ENCODE assay signal across 10 cellular contexts in the genomic region with DNA sequence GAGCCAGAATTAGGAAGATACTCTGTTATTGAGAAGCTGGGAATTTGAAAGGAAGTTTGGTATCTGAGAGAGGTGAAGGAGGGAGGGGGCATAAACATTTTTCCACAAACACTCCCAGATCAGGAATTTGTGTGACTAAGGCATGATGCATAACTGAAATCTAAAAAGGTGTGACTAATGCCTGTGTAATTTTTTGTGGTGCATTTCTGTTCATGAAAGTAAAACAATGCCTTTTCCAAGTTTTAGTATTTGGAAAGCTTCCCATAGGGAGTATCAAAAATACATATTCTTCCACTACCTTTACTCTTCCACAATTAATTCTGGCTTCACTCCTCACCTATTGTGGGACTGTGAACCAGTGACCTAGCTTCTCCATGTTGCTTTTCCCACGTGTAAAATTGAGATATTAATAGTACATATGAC. TPM values are rescaled to one million over a fixed set of nuclear protein-coding genes. Genes with fewer than 3 reads are reported as not detected.
DNase-seq lines count a peak whose midpoint lies in the region; ATAC-seq and TF ChIP-seq lines count a peak whose summit lies in the region.
"Had no signal": no experiment of that assay in that cellular context is flagged by ENCODE, and none has a peak within 500 bp of the region (broad histone marks: within the 10 kb centered on the region; RNA-seq: fewer than 3 reads in every experiment).

No MANE protein-coding gene starts in this region.

- no peaks in the 10 kb centered on the region for H3F3A ChIP-seq in MM.1S (ENCODE audit: insufficient read depth, low read length)

- ATAC-seq in RWPE2 (ENCODE audit: low read depth) (peak; percentile 83), HG03097 (IDR thresholded peaks at IDR 0.05; ENCODE audit: low FRiP score, unreplicated experiment) (no peak), HG03108 (IDR thresholded peaks at IDR 0.05; ENCODE audit: unreplicated experiment) (no peak)

- H3K27ac ChIP-seq in RWPE2 (ENCODE audit: poor library complexity, severe bottlenecking), result peak overlapping the region; percentile 98
- H3K27ac ChIP-seq in fibroblast of lung (ENCODE audit: insufficient read depth, low read length), result peak overlapping the region; percentile 69
- H3K27ac ChIP-seq in MM.1S (ENCODE audit: low read length), result no peak overlapping the region

- H3K4me3 ChIP-seq in RWPE2 (ENCODE audit: severe bottlenecking) (no peak overlapping the region), fibroblast of lung (replicated peaks in 1 of 4; ENCODE audit: control extremely low read depth in 1 of 4, insufficient read depth in 1 of 4, low read depth in 3 of 4, low read length in 4 of 4) (no peak overlapping the region), MM.1S (ENCODE audit: low read length) (no peak overlapping the region)

- H3K79me2 ChIP-seq in fibroblast of lung (ENCODE audit: control insufficient read depth, insufficient read depth, low read length), result no peaks in the 10 kb centered on the region
- no peaks in the 10 kb centered on the region for H3K79me2 ChIP-seq in MM.1S (ENCODE audit: low read length)

- no peaks in the 10 kb centered on the region for H4K20me1 ChIP-seq in fibroblast of lung (ENCODE audit: control insufficient read depth, extremely low read depth, insufficient read depth, low read length)
- no peaks in the 10 kb centered on the region for H4K20me1 ChIP-seq in MM.1S (ENCODE audit: insufficient read depth, low read length)

- no peaks in the 10 kb centered on the region for H3K9me3 ChIP-seq in RWPE2 (ENCODE audit: severe bottlenecking)
- H3K9me3 ChIP-seq in fibroblast of lung (ENCODE audit: control insufficient read depth, insufficient read depth, low read depth, low read length), result no peaks in the 10 kb centered on the region
- no peaks in the 10 kb centered on the region for H3K9me3 ChIP-seq in MM.1S (replicated peaks; ENCODE audit: insufficient read depth, low read length)

- H3K4me2 ChIP-seq in fibroblast of lung (ENCODE audit: extremely low read depth, insufficient read depth, low read length), result peak overlapping the region; percentile 56
- no peak overlapping the region for H3K4me2 ChIP-seq in MM.1S (ENCODE audit: low read depth, low read length)

- no peaks in the 10 kb centered on the region for H3K9me2 ChIP-seq in MM.1S (replicated peaks; ENCODE audit: insufficient read depth, low read length)

- TF ChIP-seq CTCF in RWPE2 (IDR thresholded peaks at IDR 0.05; ENCODE audit: poor library complexity, severe bottlenecking) (no peak), fibroblast of lung (conservative IDR thresholded peaks at IDR 0.05 in 1 of 2, IDR thresholded peaks at IDR 0.05 in 1 of 2; ENCODE audit: low read depth in 1 of 2, low read length in 2 of 2) (no peak), MM.1S (IDR thresholded peaks at IDR 0.05; ENCODE audit: low read length) (no peak)

- DNase-seq in EH (ENCODE audit: low read depth), result peak; percentile 94
- DNase-seq in RWPE2 (ENCODE audit: low spot score), result no peak
- DNase-seq in fibroblast of lung (ENCODE audit: low read depth in 2 of 2), result peak; percentile 93 to 97
- DNase-seq in renal cortical epithelial cell (ENCODE audit: low read depth), result peak; percentile 99
- no peak for DNase-seq in activated CD8-positive, alpha-beta memory T cell treated with anti-CD3 and anti-CD28 coated beads for 24 hours
- DNase-seq in MM.1S, result no peak
- DNase-seq: NCI-H1694 treated with DMSO at 0.1 percent for 48 hours had no signal

- H3K36me3 ChIP-seq in RWPE2 (ENCODE audit: low read depth) (no peaks in the 10 kb centered on the region), fibroblast of lung (ENCODE audit: control insufficient read depth, insufficient read depth, low read length) (no peaks in the 10 kb centered on the region), MM.1S (replicated peaks; ENCODE audit: insufficient read depth, low read length) (no peaks in the 10 kb centered on the region)

- no peak overlapping the region for H2AFZ ChIP-seq in fibroblast of lung (ENCODE audit: low read length)
- no peak overlapping the region for H2AFZ ChIP-seq in MM.1S (ENCODE audit: low read length)

- H3K4me1 ChIP-seq in RWPE2 (ENCODE audit: insufficient read depth, poor library complexity, severe bottlenecking), result peaks cover 47% of the 10 kb centered on the region
- H3K4me1 ChIP-seq in fibroblast of lung (ENCODE audit: control insufficient read depth, extremely low read depth, insufficient read depth, low read length), result peaks cover 23% of the 10 kb centered on the region
- peaks cover 13% of the 10 kb centered on the region for H3K4me1 ChIP-seq in MM.1S (ENCODE audit: low read length)

- H3K27me3 ChIP-seq in RWPE2 (ENCODE audit: insufficient read depth, poor library complexity, severe bottlenecking) (no peaks in the 10 kb centered on the region), fibroblast of lung (ENCODE audit: control insufficient read depth, insufficient read depth, low read length) (no peaks in the 10 kb centered on the region), MM.1S (replicated peaks; ENCODE audit: insufficient read depth, low read length) (no peaks in the 10 kb centered on the region)

- H3K9ac ChIP-seq in fibroblast of lung (ENCODE audit: insufficient read depth, low read length), result no peak overlapping the region
- H3K9ac ChIP-seq in MM.1S (ENCODE audit: low read length), result no peak overlapping the region

RNA-seq across cellular contexts. Expression of a gene that starts 56.4 kb away (rescaled TPM):
- total RNA-seq in fibroblast of lung (60.1 and 119 TPM in 2 replicates), renal cortical epithelial cell (148 and 223 TPM in 2 replicates)
- 217 and 288 TPM in 2 replicates for polyA plus RNA-seq in fibroblast of lung
- 118 and 133 TPM in 2 replicates for polyA plus RNA-seq in fibroblast of lung (2012)
- polyA minus RNA-seq in fibroblast of lung (ENCODE audit: low replicate concordance), result 162 and 212 TPM in 2 replicates
- total RNA-seq: G401 had no signal

Comparison
In these comparisons a context has a peak if more than half of its experiments do, and no peak if none do; other contexts are left out.
1. DNase-seq: peak in EH (single experiment), fibroblast of lung (2 of 2) and renal cortical epithelial cell (single experiment); none in RWPE2 (single experiment), activated CD8-positive, alpha-beta memory T cell treated with anti-CD3 and anti-CD28 coated beads for 24 hours (single experiment) and MM.1S (single experiment).